Comparison of ENCODE assay signal across 8 cellular contexts in genomic region chr2:109545828-109546713, GRCh38.
DNase-seq lines count a peak whose midpoint lies in the region; ATAC-seq lines count a peak whose summit lies in the region.

No MANE protein-coding gene starts in this region.

- no peaks in the 10 kb centered on the region for H3K36me3 Mint-ChIP-seq in activated CD4-positive, alpha-beta memory T cell treated with anti-CD3 and anti-CD28 coated beads for 36 hours

- H3K27ac Mint-ChIP-seq in activated CD4-positive, alpha-beta memory T cell treated with anti-CD3 and anti-CD28 coated beads for 36 hours: no peak overlapping the region

- peak; percentile 57 for ATAC-seq in HG02970 (IDR thresholded peaks at IDR 0.05; ENCODE audit: low FRiP score, unreplicated experiment)

- H3K4me3 Mint-ChIP-seq in activated CD4-positive, alpha-beta memory T cell treated with anti-CD3 and anti-CD28 coated beads for 36 hours: no peak overlapping the region

- DNase-seq in NCI-H2081 (lab: John Stamatoyannopoulos, UW) (peak; percentile 32 to 45), NCI-H2081 treated with DMSO at 0.1 percent for 48 hours (lab: John Stamatoyannopoulos, UW) (no peak), NCI-H748 (lab: John Stamatoyannopoulos, UW; ENCODE audit: unreplicated experiment) (peak; percentile 23), medulla oblongata (ENCODE audit: extremely low spot score) (peak; percentile 84)
- peak; percentile 72 for DNase-seq in activated CD4-positive, alpha-beta memory T cell treated with anti-CD3 and anti-CD28 coated beads for 36 hours
- DNase-seq in effector CD4-positive, alpha-beta T cell: peak; percentile 9
- peak; percentile 49 for DNase-seq in stimulated activated CD8-positive, alpha-beta memory T cell treated with anti-CD3 and anti-CD28 coated beads, Interleukin-4, amount 100 ng/mL, for 24 hours (ENCODE audit: low read depth)

- POLR2A ChIA-PET in activated CD4-positive, alpha-beta memory T cell treated with anti-CD3 and anti-CD28 coated beads for 36 hours (lab: Charles Lee): no interaction called here

- H3K27me3 Mint-ChIP-seq in activated CD4-positive, alpha-beta memory T cell treated with anti-CD3 and anti-CD28 coated beads for 36 hours: no peaks in the 10 kb centered on the region

- intact Hi-C loops in activated CD4-positive, alpha-beta memory T cell treated with anti-CD3 and anti-CD28 coated beads for 36 hours (cut with micrococcal nuclease): loop anchor here (1.0 to 10.0 kb wide), 3 partner anchors 117 to 190 kb away; no protein-coding TSS in a partner anchor

- CTCF ChIA-PET in activated CD4-positive, alpha-beta memory T cell treated with anti-CD3 and anti-CD28 coated beads for 36 hours (lab: Charles Lee): interaction anchor here (0.6 to 3.1 kb wide), 23 partner anchors 13 to 189 kb away, joined by 3 to 33 read pairs (median 4); no protein-coding TSS in a partner anchor

- H3K4me1 Mint-ChIP-seq in activated CD4-positive, alpha-beta memory T cell treated with anti-CD3 and anti-CD28 coated beads for 36 hours (ENCODE audit: low read depth): no peaks in the 10 kb centered on the region

- no peaks in the 10 kb centered on the region for H3K9me3 Mint-ChIP-seq in activated CD4-positive, alpha-beta memory T cell treated with anti-CD3 and anti-CD28 coated beads for 36 hours
